1 cellular context compared by ENCODE assay signal in the genomic region with DNA sequence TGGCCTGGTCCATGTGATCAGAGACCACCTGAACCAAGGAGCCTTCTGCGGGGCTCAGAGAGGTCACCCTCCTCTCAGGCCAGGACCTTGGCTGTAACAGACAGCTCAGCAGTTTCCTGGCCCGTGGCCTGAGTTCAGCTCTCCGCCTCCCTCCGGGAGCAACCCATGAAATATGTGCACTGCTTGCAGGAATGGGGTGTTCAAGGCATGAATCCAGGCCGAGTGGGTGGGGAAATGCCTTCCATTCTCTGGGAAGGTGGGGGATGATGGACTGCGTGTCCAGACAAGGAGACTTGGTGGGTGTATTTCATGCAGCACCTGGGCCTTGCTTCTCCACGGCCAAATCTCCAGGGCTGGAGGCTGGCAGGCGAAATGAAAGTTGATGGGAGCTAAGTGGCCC.
TF ChIP-seq lines count a peak whose summit lies in the region.

No MANE protein-coding gene starts in this region.

TF ChIP-seq in IMR-90, 13 proteins besides CTCF, POLR2A, EP300 and RAD21:
- TF ChIP-seq, protein P1, sequence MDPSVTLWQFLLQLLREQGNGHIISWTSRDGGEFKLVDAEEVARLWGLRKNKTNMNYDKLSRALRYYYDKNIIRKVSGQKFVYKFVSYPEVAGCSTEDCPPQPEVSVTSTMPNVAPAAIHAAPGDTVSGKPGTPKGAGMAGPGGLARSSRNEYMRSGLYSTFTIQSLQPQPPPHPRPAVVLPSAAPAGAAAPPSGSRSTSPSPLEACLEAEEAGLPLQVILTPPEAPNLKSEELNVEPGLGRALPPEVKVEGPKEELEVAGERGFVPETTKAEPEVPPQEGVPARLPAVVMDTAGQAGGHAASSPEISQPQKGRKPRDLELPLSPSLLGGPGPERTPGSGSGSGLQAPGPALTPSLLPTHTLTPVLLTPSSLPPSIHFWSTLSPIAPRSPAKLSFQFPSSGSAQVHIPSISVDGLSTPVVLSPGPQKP (IDR thresholded peaks at IDR 0.05; ENCODE audit: borderline replicate concordance, low read depth, low read length): no peak
- TF ChIP-seq MAFK (IDR thresholded peaks at IDR 0.05; ENCODE audit: low read depth, low read length): peak; percentile 17; the same call in 1 of the 2 replicates
- no peak for TF ChIP-seq SMC3 (IDR thresholded peaks at IDR 0.05; ENCODE audit: low read depth, low read length)
